In genomic region chr4:150217192-150217591, GRCh38 we compare ENCODE assay signal across 8 cellular contexts.
DNase-seq lines count a peak whose midpoint lies in the region; ATAC-seq, FAIRE-seq and TF ChIP-seq lines count a peak whose summit lies in the region.

No MANE protein-coding gene starts in this region.

- H3F3A ChIP-seq in Loucy (ENCODE audit: low read depth): no peaks in the 10 kb centered on the region

- H3K27me3 ChIP-seq in Loucy (ENCODE audit: insufficient read depth, low read length, poor library complexity, severe bottlenecking) (no peaks in the 10 kb centered on the region), GM12878 (replicated peaks in 1 of 2; ENCODE audit: control insufficient read depth in 2 of 2, insufficient read depth in 2 of 2, low read length in 1 of 2) (no peaks in the 10 kb centered on the region; a peak in 1 of 4 replicates)

- no peaks in the 10 kb centered on the region for H3K36me3 ChIP-seq in Loucy (ENCODE audit: insufficient read depth, low read length)
- H3K36me3 ChIP-seq in GM12878 (ENCODE audit: control insufficient read depth in 2 of 2, insufficient read depth in 2 of 2, low read length in 1 of 2): no peaks in the 10 kb centered on the region

- H3K9ac ChIP-seq in Loucy (ENCODE audit: low read depth, low read length, poor library complexity, severe bottlenecking): no peak overlapping the region
- H3K9ac ChIP-seq in GM12878 (ENCODE audit: control insufficient read depth, insufficient read depth, low read length): no peak overlapping the region

- H3K9me2 ChIP-seq in Loucy (replicated peaks; ENCODE audit: low read depth, low read length): no peaks in the 10 kb centered on the region

- FAIRE-seq in GM12878 (lab: Jason Lieb, UNC): peak; percentile 44

- H3K4me1 ChIP-seq in Loucy (ENCODE audit: insufficient read depth, low read length, poor library complexity, severe bottlenecking) (no peaks in the 10 kb centered on the region), GM12878 (ENCODE audit: control insufficient read depth, insufficient read depth, low read length) (no peaks in the 10 kb centered on the region)

- TF ChIP-seq EP300 in GM12878 (IDR thresholded peaks at IDR 0.05; ENCODE audit: borderline replicate concordance in 1 of 2, control insufficient read depth in 1 of 2, low read depth in 2 of 2, low read length in 2 of 2): no peak

- H3K27ac ChIP-seq in GM12878 (ENCODE audit: control insufficient read depth, insufficient read depth): no peak overlapping the region

- H3K9me3 ChIP-seq in Loucy (ENCODE audit: insufficient read depth, low read depth, low read length) (no peaks in the 10 kb centered on the region), GM12878 (replicated peaks; ENCODE audit: control insufficient read depth, insufficient read depth, low read length) (no peaks in the 10 kb centered on the region)

- RAD21 ChIA-PET in GM12878 (lab: Charles Lee; ENCODE audit: unreplicated experiment): interaction anchor here (1.3 kb wide), 1 partner anchor 235 kb away, joined by 5 read pairs; no protein-coding TSS in a partner anchor

- intact Hi-C loops in GM12878 (cut with micrococcal nuclease; ENCODE audit: unreplicated experiment): no loop called here

- H3K79me2 ChIP-seq in Loucy (ENCODE audit: insufficient read depth, low read length) (no peaks in the 10 kb centered on the region), GM12878 (ENCODE audit: control insufficient read depth, insufficient read depth, low read length) (no peaks in the 10 kb centered on the region)

- TF ChIP-seq CTCF in Loucy (conservative IDR thresholded peaks at IDR 0.05; ENCODE audit: low read length) (no peak), GM12878 (IDR thresholded peaks at IDR 0.05 in 2 of 3, conservative IDR thresholded peaks at IDR 0.05 in 1 of 3; ENCODE audit: control insufficient read depth in 2 of 3, extremely low read depth in 1 of 3, insufficient read depth in 1 of 3, low read depth in 3 of 3, low read length in 3 of 3) (peak in 2 of 3 experiments; percentile 25 to 27; a peak in 3 of 6 replicates)

- DNase-seq in AG20443 (ENCODE audit: low spot score) (peak; percentile 68), GM12878 (ENCODE audit: low read depth, low spot score) (no peak), left kidney (ENCODE audit: low read depth, low spot score) (peak; percentile 61)
- no peak for DNase-seq in activated naive CD4-positive, alpha-beta T cell treated with Interleukin-2 at 50 U/mL for 16 hours

- no peak overlapping the region for H3K4me3 ChIP-seq in Loucy (ENCODE audit: low read length, poor library complexity, severe bottlenecking)
- H3K4me3 ChIP-seq in GM12878: no peak overlapping the region

- H2AFZ ChIP-seq in Loucy (ENCODE audit: low read length) (peak overlapping the region; percentile 35; the same call in 1 of the 2 replicates), GM12878 (ENCODE audit: control insufficient read depth, low read depth, low read length) (no peak overlapping the region)

- TF ChIP-seq POLR2A in GM12878 (IDR thresholded peaks at IDR 0.05; ENCODE audit: low read depth, low read length): no peak

- POLR2A ChIA-PET in GM12878 (lab: Charles Lee): no interaction called here

- BruUV-seq in GM12878 (replicated peaks; lab: Mats Ljungman, UMichigan): no TSS peak

- 0% methylated on average over 3 of the region's 3 CpGs for WGBS in GM12878 (ENCODE audit: insufficient coverage, insufficient replicate concordance, low lambda C conversion rate, missing lambda C conversion rate)

- SMC1A ChIA-PET in GM12878 (lab: Charles Lee; ENCODE audit: uncharacterized antibody, unreplicated experiment): interaction anchor here (1.0 kb wide), 3 partner anchors 9 to 237 kb away, joined by 3 read pairs; no protein-coding TSS in a partner anchor

- H3K4me2 ChIP-seq in Loucy (ENCODE audit: low read depth, low read length, poor library complexity, severe bottlenecking): no peak overlapping the region
- H3K4me2 ChIP-seq in GM12878 (ENCODE audit: control insufficient read depth, insufficient read depth): no peak overlapping the region

- CTCF ChIA-PET in GM12878 (lab: Yijun Ruan, JAX): interaction anchor here (0.7 to 4.0 kb wide), 5 partner anchors 8 to 221 kb away, joined by 3 to 21 read pairs (median 4); no protein-coding TSS in a partner anchor

- ATAC-seq in GM12878: no peak
- no peak for ATAC-seq in HG03025 (IDR thresholded peaks at IDR 0.05; ENCODE audit: low FRiP score, unreplicated experiment)
- no peak for ATAC-seq in HG03520 (IDR thresholded peaks at IDR 0.05; ENCODE audit: unreplicated experiment)
- ATAC-seq in GM21367 (IDR thresholded peaks at IDR 0.05; ENCODE audit: unreplicated experiment): no peak

- H4K20me1 ChIP-seq in Loucy (ENCODE audit: insufficient read depth, low read length, poor library complexity, severe bottlenecking) (no peaks in the 10 kb centered on the region), GM12878 (ENCODE audit: control insufficient read depth, insufficient read depth) (no peaks in the 10 kb centered on the region)

- TF ChIP-seq RAD21 in GM12878 (IDR thresholded peaks at IDR 0.05; ENCODE audit: insufficient read depth, low read depth, low read length): peak; percentile 57

- in situ Hi-C loops in GM12878 (cut with MboI): loop anchor here (5.0 kb wide), 1 partner anchor 200 kb away; no protein-coding TSS in a partner anchor

TF ChIP-seq in GM12878, 131 proteins besides CTCF, POLR2A, EP300 and RAD21:
- no peak for TF ChIP-seq ATF2 (IDR thresholded peaks at IDR 0.05; ENCODE audit: low read length)
- no peak for TF ChIP-seq NRF1 (conservative IDR thresholded peaks at IDR 0.05; ENCODE audit: low read depth, low read length)
- TF ChIP-seq NR2C2 (IDR thresholded peaks at IDR 0.05; ENCODE audit: borderline replicate concordance, control insufficient read depth, insufficient read length, low read depth): no peak
- no peak for TF ChIP-seq TBL1XR1 (IDR thresholded peaks at IDR 0.05; ENCODE audit: low read depth, low read length)
- no peak for TF ChIP-seq ZNF207 (IDR thresholded peaks at IDR 0.05; ENCODE audit: borderline replicate concordance)
- TF ChIP-seq BCL11A (IDR thresholded peaks at IDR 0.05; ENCODE audit: low read depth, low read length): no peak

Comparison
In these comparisons a context has a peak if more than half of its experiments do, and no peak if none do; other contexts are left out.
1. DNase-seq: peak in AG20443 (single experiment) and left kidney (single experiment); none in GM12878 (single experiment) and activated naive CD4-positive, alpha-beta T cell treated with Interleukin-2 at 50 U/mL for 16 hours (single experiment).